Comparison of ENCODE assay signal across 8 cellular contexts in genomic region chr12:122895757-122896636, GRCh38. TPM values are rescaled to one million over a fixed set of nuclear protein-coding genes. Genes with fewer than 3 reads are reported as not detected.
DNase-seq lines count a peak whose midpoint lies in the region; ATAC-seq and TF ChIP-seq lines count a peak whose summit lies in the region.

VPS37B (minus strand) TSS chr12:122896124; CDS start chr12:122896062, 62 bp downstream.

- H3K27ac ChIP-seq in endodermal cell (ENCODE audit: low read depth, low read length) (peak within 1 kb of the TSS; percentile 19), mesodermal cell (ENCODE audit: low read depth, low read length, severe bottlenecking) (peak within 1 kb of the TSS; percentile 47)

- peaks cover 31% of the 10 kb centered on the region for H3K4me1 Mint-ChIP-seq in endodermal cell

- no peaks in the 10 kb centered on the region for H3K36me3 Mint-ChIP-seq in endodermal cell (ENCODE audit: low read depth)

- no peaks in the 10 kb centered on the region for H3K9me3 ChIP-seq in endodermal cell (ENCODE audit: control insufficient read depth, low read length)
- no peaks in the 10 kb centered on the region for H3K9me3 ChIP-seq in mesodermal cell (ENCODE audit: control insufficient read depth, low read length)

- POLR2A ChIA-PET in GM10248 (lab: Yijun Ruan, JAX) = no interaction called here

- 17 to 83% methylated on average over 14 to 78 of the region's 78 CpGs for WGBS in endodermal cell (ENCODE audit: insufficient coverage in 1 of 2, insufficient read length in 1 of 2), 2 experiments
- 17 to 22% methylated on average over 57 to 71 of the region's 78 CpGs for WGBS in mesodermal cell (ENCODE audit: insufficient coverage in 2 of 2), 2 experiments

- peak; percentile 51 for ATAC-seq in HG02970 (IDR thresholded peaks at IDR 0.05; ENCODE audit: low FRiP score, unreplicated experiment)

- peak within 1 kb of the TSS; percentile 87 for H3K4me3 Mint-ChIP-seq in endodermal cell

- H3K4me1 ChIP-seq in endodermal cell (ENCODE audit: control insufficient read depth, insufficient read depth, low read length) = peaks cover 8% of the 10 kb centered on the region
- H3K4me1 ChIP-seq in mesodermal cell (ENCODE audit: control insufficient read depth, insufficient read depth, low read length, poor library complexity, severe bottlenecking) = peaks cover 30% of the 10 kb centered on the region

- CTCF ChIA-PET in GM10248 (lab: Yijun Ruan, JAX) = interaction anchor here (1.1 to 5.9 kb wide), 4 partner anchors 15 to 143 kb away, joined by 3 to 23 read pairs (median 8); no protein-coding TSS in a partner anchor

- H3K36me3 ChIP-seq in endodermal cell (ENCODE audit: control insufficient read depth, insufficient read depth, low read length) = no peaks in the 10 kb centered on the region
- H3K36me3 ChIP-seq in mesodermal cell (ENCODE audit: control insufficient read depth, insufficient read depth, low read length) = peaks cover 5% of the 10 kb centered on the region

- H3K27ac Mint-ChIP-seq in endodermal cell = peak within 1 kb of the TSS; percentile 92

- H3K4me3 ChIP-seq in endodermal cell (ENCODE audit: low read length) (peak within 1 kb of the TSS; percentile 89), mesodermal cell (ENCODE audit: extremely low read depth, insufficient read depth, low read length, poor library complexity, severe bottlenecking) (peak within 1 kb of the TSS; percentile 88)

- H3K27me3 ChIP-seq in endodermal cell (ENCODE audit: control insufficient read depth, insufficient read depth, low read length, poor library complexity, severe bottlenecking) = peaks cover 5% of the 10 kb centered on the region

- DNase-seq in GM10248 (ENCODE audit: extremely low spot score) (peak; percentile 92), NCI-H774 (lab: John Stamatoyannopoulos, UW) (peak; percentile 85), endodermal cell (peak; percentile 93), COLO829 (ENCODE audit: low spot score) (no peak)
- DNase-seq in activated CD8-positive, alpha-beta memory T cell treated with anti-CD3 and anti-CD28 coated beads, Interleukin-2, amount 50 U/mL, for 24 hours (ENCODE audit: extremely low read depth) = peak; percentile 66
- DNase-seq in stimulated activated CD8-positive, alpha-beta memory T cell treated with anti-CD3 and anti-CD28 coated beads, Interleukin-15, amount 100 ng/mL, for 1 hour (ENCODE audit: low read depth) = peak; percentile 74

- no peak for TF ChIP-seq CTCF in GM10248 (IDR thresholded peaks at IDR 0.05; ENCODE audit: control extremely low read depth, extremely low read depth, low read depth, missing control alignments)
- no peak for TF ChIP-seq CTCF in endodermal cell (conservative IDR thresholded peaks at IDR 0.05)

- H3K9ac ChIP-seq in endodermal cell (ENCODE audit: extremely low read depth, low read length, poor library complexity, severe bottlenecking) = peak within 1 kb of the TSS; percentile 94

- H3K27me3 Mint-ChIP-seq in endodermal cell (ENCODE audit: insufficient read depth) = peaks cover 44% of the 10 kb centered on the region

- H3K9me3 Mint-ChIP-seq in endodermal cell = peaks cover 7% of the 10 kb centered on the region

RNA-seq across cellular contexts. Expression of gene VPS37B, which starts in this region (rescaled TPM):
- total RNA-seq in endodermal cell = 10 to 100 TPM; 22.7 to 24.1 TPM
- polyA plus RNA-seq in endodermal cell (2013, experiment 1 of 2) = 28.1 TPM
- polyA plus RNA-seq in endodermal cell (2013, experiment 2 of 2) = 28.9 TPM
- polyA plus RNA-seq in mesodermal cell (2013, experiment 1 of 2) = 24.2 TPM
- 18.4 TPM for polyA plus RNA-seq in mesodermal cell (2013, experiment 2 of 2)
